Comparison of ENCODE assay signal across 1 cellular context in genomic region chr9:133978226-133979123, GRCh38.
TF ChIP-seq lines count a peak whose summit lies in the region.

No MANE protein-coding gene starts in this region.

TF ChIP-seq in HepG2, 621 proteins besides CTCF, POLR2A, EP300 and RAD21 (continued from another document and continues in another):
- TF ChIP-seq PREB (CRISPR knock-in tag; IDR thresholded peaks at IDR 0.05): no peak
- TF ChIP-seq HDAC6 (IDR thresholded peaks at IDR 0.05; ENCODE audit: low read depth, low read length): no peak
- TF ChIP-seq SRSF9 (IDR thresholded peaks at IDR 0.05; ENCODE audit: borderline replicate concordance, insufficient read depth, low read depth, low read length, poor library complexity, severe bottlenecking): no peak
- peak; percentile 34; the same call in 1 of the 2 replicates for TF ChIP-seq ZNF263 (CRISPR knock-in tag; IDR thresholded peaks at IDR 0.05)
- no peak for TF ChIP-seq AFF4 (CRISPR knock-in tag; IDR thresholded peaks at IDR 0.05)
- TF ChIP-seq EZH2 (conservative IDR thresholded peaks at IDR 0.05; ENCODE audit: low read depth, low read length): no peak
- TF ChIP-seq MLXIP (CRISPR knock-in tag; IDR thresholded peaks at IDR 0.05; ENCODE audit: borderline replicate concordance): no peak
- peak; percentile 97 for TF ChIP-seq HNF4A (CRISPR knock-in tag; IDR thresholded peaks at IDR 0.05)
- TF ChIP-seq ZNF143 (CRISPR knock-in tag; IDR thresholded peaks at IDR 0.05): no peak; the same call in 1 of the 2 replicates
- no peak for TF ChIP-seq ZNF431 (CRISPR knock-in tag; IDR thresholded peaks at IDR 0.05; ENCODE audit: borderline replicate concordance, low read depth)
- no peak; the same call in 1 of the 2 replicates for TF ChIP-seq HMG20A (CRISPR knock-in tag; IDR thresholded peaks at IDR 0.05; ENCODE audit: borderline replicate concordance)
- no peak for TF ChIP-seq XBP1 (CRISPR knock-in tag; IDR thresholded peaks at IDR 0.05)
- no peak for TF ChIP-seq ZNF354B (CRISPR knock-in tag; IDR thresholded peaks at IDR 0.05)
- TF ChIP-seq HOXD1 (CRISPR knock-in tag; IDR thresholded peaks at IDR 0.05): no peak
- TF ChIP-seq CREB1 (IDR thresholded peaks at IDR 0.05): no peak; the same call in 1 of the 2 replicates
- TF ChIP-seq CREB1 (CRISPR knock-in tag; IDR thresholded peaks at IDR 0.05): no peak
- TF ChIP-seq ZNF639 (CRISPR knock-in tag; conservative IDR thresholded peaks at IDR 0.05): no peak
- no peak for TF ChIP-seq ZNF225 (CRISPR knock-in tag; IDR thresholded peaks at IDR 0.05)
- peak; percentile 76 for TF ChIP-seq HIC2 (CRISPR knock-in tag; IDR thresholded peaks at IDR 0.05; ENCODE audit: low read depth)
- TF ChIP-seq JARID2 (CRISPR knock-in tag; IDR thresholded peaks at IDR 0.05; ENCODE audit: insufficient replicate concordance): no peak
- TF ChIP-seq KAT2B (IDR thresholded peaks at IDR 0.05; ENCODE audit: borderline replicate concordance, low read depth, low read length): no peak
- no peak for TF ChIP-seq ZNF513 (CRISPR knock-in tag; conservative IDR thresholded peaks at IDR 0.05)
- TF ChIP-seq CREBL2 (CRISPR knock-in tag; IDR thresholded peaks at IDR 0.05; ENCODE audit: borderline replicate concordance): no peak
- no peak for TF ChIP-seq PRDM4 (CRISPR knock-in tag; IDR thresholded peaks at IDR 0.05; ENCODE audit: borderline replicate concordance)
- TF ChIP-seq RXRB (CRISPR knock-in tag; IDR thresholded peaks at IDR 0.05; ENCODE audit: borderline replicate concordance): peak; percentile 86
- TF ChIP-seq ZBTB44 (CRISPR knock-in tag; IDR thresholded peaks at IDR 0.05): no peak
- no peak for TF ChIP-seq ZNF3 (CRISPR knock-in tag; IDR thresholded peaks at IDR 0.05)
- TF ChIP-seq POGZ (CRISPR knock-in tag; IDR thresholded peaks at IDR 0.05): no peak; the same call in none of the 2 replicates
- no peak for TF ChIP-seq ZNF784 (CRISPR knock-in tag; IDR thresholded peaks at IDR 0.05; ENCODE audit: borderline replicate concordance)
- TF ChIP-seq GLI4 (CRISPR knock-in tag; IDR thresholded peaks at IDR 0.05; ENCODE audit: borderline replicate concordance): no peak
- no peak for TF ChIP-seq ARID2 (CRISPR knock-in tag; IDR thresholded peaks at IDR 0.05; ENCODE audit: borderline replicate concordance)
- no peak for TF ChIP-seq ETS1 (CRISPR knock-in tag; IDR thresholded peaks at IDR 0.05)
- TF ChIP-seq ATF2 (CRISPR knock-in tag; IDR thresholded peaks at IDR 0.05): peak; percentile 43; the same call in 1 of the 2 replicates
